In the genomic region with DNA sequence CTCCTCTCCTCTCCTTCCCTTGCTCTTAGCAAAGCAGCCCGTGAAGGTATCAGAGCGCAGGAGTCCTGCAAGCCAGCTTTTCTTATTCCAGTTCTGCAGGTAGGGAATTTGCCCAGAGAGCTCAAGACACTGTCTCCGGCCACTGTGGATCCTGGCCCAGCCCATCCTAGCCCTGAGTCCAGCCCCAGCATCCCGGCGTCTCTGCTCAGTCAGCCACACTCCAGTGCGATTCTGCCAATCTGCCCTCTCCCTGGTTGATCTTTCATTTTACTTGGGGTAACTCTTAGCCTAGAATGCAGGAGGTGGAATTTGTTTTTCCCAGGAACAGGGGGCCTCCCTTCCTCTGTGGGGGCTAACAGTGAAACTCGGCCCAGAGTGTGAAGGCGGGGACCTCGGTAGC, we compare ENCODE assay signal across 12 cellular contexts.
A peak's percentile ranks its signal among the peaks of the same experiment; 100 is the strongest.
DNase-seq lines count a peak whose midpoint lies in the region; ATAC-seq, FAIRE-seq and TF ChIP-seq lines count a peak whose summit lies in the region.
"Had no signal": no experiment of that assay in that cellular context is flagged by ENCODE, and none has a peak within 500 bp of the region (broad histone marks: within the 10 kb centered on the region; RNA-seq: fewer than 3 reads in every experiment).

No MANE protein-coding gene starts in this region.

- peaks cover 0 to 5% of the 10 kb centered on the region in 2 donors for H3K4me1 ChIP-seq in small intestine (ENCODE audit: control insufficient read depth in 2 of 2, insufficient read depth in 1 of 2, low read depth in 1 of 2, low read length in 1 of 2)
- H3K4me1 ChIP-seq: SJSA1 had no signal

- 28 to 54% (median 45%) methylated on average over 9 of the region's 9 CpGs for WGBS in small intestine, 3 donors

- H3K27me3 ChIP-seq in WERI-Rb-1 (ENCODE audit: insufficient read depth, low read depth, severe bottlenecking) (no peaks in the 10 kb centered on the region), small intestine (ENCODE audit: control insufficient read depth in 2 of 2, insufficient read depth in 2 of 2, low read length in 2 of 2) (no peaks in the 10 kb centered on the region)
- H3K27me3 ChIP-seq: BE2C, SJSA1 had no signal

- no peak for TF ChIP-seq CTCF in WERI-Rb-1 (IDR thresholded peaks at IDR 0.05; ENCODE audit: low read depth, low read length)

- H3K4me3 ChIP-seq in WERI-Rb-1 (ENCODE audit: low read depth, low read length), result peak overlapping the region; percentile 10; the same call in 1 of the 2 replicates
- no peak overlapping the region for H3K4me3 ChIP-seq in small intestine (ENCODE audit: low read depth in 1 of 2, low read length in 2 of 2)
- H3K4me3 ChIP-seq: SJSA1 had no signal

- no peak for FAIRE-seq in small intestine (lab: Jason Lieb, UNC)
- FAIRE-seq: endothelial cell of umbilical vein had no signal

- H3K9me3 ChIP-seq in WERI-Rb-1 (ENCODE audit: severe bottlenecking) (no peaks in the 10 kb centered on the region), small intestine (ENCODE audit: control insufficient read depth, low read depth) (no peaks in the 10 kb centered on the region)
- H3K9me3 ChIP-seq: BE2C, SJSA1 had no signal

- intact Hi-C loops in left colon (cut with DNase I, micrococcal nuclease), result no loop called here

- DNase-seq in ELF-1 (ENCODE audit: low read depth, low spot score) (peak; percentile 36), WERI-Rb-1 (no peak), left colon (no peak), small intestine (peak; percentile 33), NCI-H2227 treated with DMSO at 0.1 percent for 48 hours (lab: John Stamatoyannopoulos, UW) (no peak)
- DNase-seq in stimulated activated CD4-positive, alpha-beta T cell treated with anti-CD3 and anti-CD28 coated beads, Interleukin-4, amount 100 ng/mL, for 4 hours, result no peak
- DNase-seq: activated T-cell treated with anti-CD3 and anti-CD28 coated beads, Interleukin-2, amount 50 U/mL, for 1 hour; BE2C had no signal

- peak; percentile 16 for ATAC-seq in left colon
- ATAC-seq in HG03342 (IDR thresholded peaks at IDR 0.05; ENCODE audit: unreplicated experiment), result no peak
- no peak for ATAC-seq in HG03432 (IDR thresholded peaks at IDR 0.05; ENCODE audit: unreplicated experiment)

- no peaks in the 10 kb centered on the region for H3K36me3 ChIP-seq in WERI-Rb-1
- H3K36me3 ChIP-seq in small intestine (ENCODE audit: control insufficient read depth in 2 of 2, insufficient read depth in 2 of 2, low read length in 2 of 2), result no peaks in the 10 kb centered on the region
- H3K36me3 ChIP-seq: BE2C had no signal

- H3K27ac ChIP-seq in WERI-Rb-1 (peak overlapping the region; percentile 97), small intestine (ENCODE audit: low read depth in 1 of 2, low read length in 1 of 2) (peak overlapping the region; percentile 59 to 82)
- H3K27ac ChIP-seq: SJSA1 had no signal

Comparison
In these comparisons a context has a peak if more than half of its experiments do, and no peak if none do; other contexts are left out.
1. DNase-seq: peak in ELF-1 (single experiment) and small intestine (single experiment); none in WERI-Rb-1 (single experiment), left colon (0 of 2), stimulated activated CD4-positive, alpha-beta T cell treated with anti-CD3 and anti-CD28 coated beads, Interleukin-4, amount 100 ng/mL, for 4 hours (0 of 2) and NCI-H2227 treated with DMSO at 0.1 percent for 48 hours (single experiment).